25 cellular contexts compared by ENCODE assay signal in genomic region chr3:56196700-56197099, GRCh38.
"Had no signal": no experiment of that assay in that cellular context is flagged by ENCODE, and none has a peak within 500 bp of the region (broad histone marks: within the 10 kb centered on the region; RNA-seq: fewer than 3 reads in every experiment).

No MANE protein-coding gene starts in this region.

- H3K27ac ChIP-seq: adrenal gland, ascending aorta, cardiac muscle cell, foreskin keratinocyte, heart left ventricle, ovary, psoas muscle, vagina had no signal

- H3K4me1 ChIP-seq: adrenal gland, ascending aorta, foreskin keratinocyte, psoas muscle had no signal

- ATAC-seq: activated CD4-positive, alpha-beta T cell treated with anti-CD3 and anti-CD28 coated beads for 36 hours; effector memory CD8-positive, alpha-beta T cell; foreskin keratinocyte; naive thymus-derived CD4-positive, alpha-beta T cell; stimulated activated effector memory CD8-positive, alpha-beta T cell treated with anti-CD3 and anti-CD28 coated beads, Interleukin-12 subunit alpha, Interleukin-12 subunit beta, amount 100 ng/mL, for 72 hours had no signal

- H3K4me3 ChIP-seq: adrenal gland, ascending aorta, cardiac muscle cell, heart left ventricle, ovary, psoas muscle, vagina had no signal

- H3K36me3 ChIP-seq: adrenal gland, ascending aorta, cardiac muscle cell, heart left ventricle, ovary, vagina had no signal

- H3K9me3 ChIP-seq: adrenal gland, ascending aorta, heart left ventricle, ovary, psoas muscle, vagina had no signal

- H3K27me3 ChIP-seq: adrenal gland, ascending aorta, cardiac muscle cell, foreskin keratinocyte, heart left ventricle, ovary, vagina had no signal

- DNase-seq: activated CD4-positive, alpha-beta T cell treated with anti-CD3 and anti-CD28 coated beads for 36 hours; activated CD4-positive, CD25-positive, alpha-beta regulatory T cell; activated effector memory CD4-positive, alpha-beta T cell treated with Interleukin-2 at 50 U/mL for 16 hours; activated naive CD4-positive, alpha-beta T cell treated with Interleukin-2 at 50 U/mL for 16 hours; adrenal gland; cortex of kidney; effector memory CD8-positive, alpha-beta T cell; erythroblast; foreskin keratinocyte; heart left ventricle; hypothalamus; immature natural killer cell; kidney; midbrain; naive thymus-derived CD4-positive, alpha-beta T cell; ovary; psoas muscle; stimulated activated CD4-positive, alpha-beta T cell treated with anti-CD3 and anti-CD28 coated beads, Interleukin-12 subunit alpha, Interleukin-12 subunit beta, amount 100 ng/mL, for 4 hours; stimulated activated CD4-positive, alpha-beta T cell treated with anti-CD3 and anti-CD28 coated beads, Interleukin-4, amount 100 ng/mL, for 24 hours; substantia nigra; T-helper 1 cell had no signal
